In the genomic region with DNA sequence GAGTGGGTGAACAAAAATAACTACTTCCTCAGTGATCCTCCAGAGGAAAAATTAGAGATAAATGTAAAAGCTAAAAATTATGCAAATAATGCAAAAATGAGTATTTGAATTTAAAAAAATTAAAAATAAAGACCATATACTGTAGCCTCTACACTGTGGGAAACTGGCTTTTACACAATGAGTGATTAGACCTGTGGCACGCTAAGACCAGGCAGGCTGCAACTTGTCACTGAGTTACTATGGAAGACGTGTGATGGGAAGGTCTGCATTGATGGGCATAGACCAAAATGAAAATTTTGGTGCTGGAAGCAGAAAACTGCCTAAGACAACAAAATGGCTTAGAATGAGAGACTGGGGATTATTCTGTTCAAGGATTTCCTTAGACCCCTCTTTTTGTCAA, we compare ENCODE assay signal across 37 cellular contexts. TPM values are rescaled to one million over a fixed set of nuclear protein-coding genes. Genes with fewer than 3 reads are reported as not detected.
"Had no signal": no experiment of that assay in that cellular context is flagged by ENCODE, and none has a peak within 500 bp of the region (broad histone marks: within the 10 kb centered on the region; RNA-seq: fewer than 3 reads in every experiment).

No MANE protein-coding gene starts in this region.

- H3K27ac ChIP-seq: body of pancreas, brain microvascular endothelial cell, VCaP had no signal

- H3K36me3 ChIP-seq: brain microvascular endothelial cell had no signal

- H3K4me3 Mint-ChIP-seq: activated B cell treated with CpG ODN at 0.5 μM for 24 hours; activated CD4-positive, alpha-beta memory T cell treated with anti-CD3 and anti-CD28 coated beads for 36 hours; activated CD4-positive, alpha-beta T cell treated with anti-CD3 and anti-CD28 coated beads, Interleukin-2, amount 10 ng/mL, durations not matched to agents 24 days and 14 days; activated CD8-positive, alpha-beta T cell treated with anti-CD3 and anti-CD28 coated beads for 36 hours; activated naive CD4-positive, alpha-beta T cell treated with anti-CD3 and anti-CD28 coated beads, Interleukin-2, amount 10 ng/mL, durations not matched to agents 7 days and 5 days; activated naive CD4-positive, alpha-beta T cell treated with anti-CD3 and anti-CD28 coated beads, Interleukin-2, amount 50 U/mL, for 24 hours; activated naive CD8-positive, alpha-beta T cell; activated naive CD8-positive, alpha-beta T cell treated with anti-CD3 and anti-CD28 coated beads, Interleukin-2, amount 10 ng/mL, durations not matched to agents 7 days and 5 days; activated naive CD8-positive, alpha-beta T cell treated with anti-CD3 and anti-CD28 coated beads, Interleukin-2, amount 50 U/mL, for 24 hours; activated T-cell treated with anti-CD3 and anti-CD28 coated beads, Interleukin-2, amount 50 U/mL, for 4 hours; activated T-cell treated with anti-CD3 and anti-CD28 coated beads, Interleukin-2, amount 50 U/mL, for 72 hours; activated T-helper 1 cell treated with anti-CD3 and anti-CD28 coated beads, Interleukin-12 subunit alpha, Interleukin-12 subunit beta, Interleukin-2, Interleukin-4 antibody, amounts not matched to agents 30 ng/mL and 10 ng/mL and 1 ng/mL, durations not matched to agents 14 hours and 24 hours and 36 hours; activated T-helper 17 cell treated with anti-CD3 and anti-CD28 coated beads, Interleukin-2, amount 50 U/mL, for 72 hours; T-helper 1 cell treated with Interleukin-12 subunit alpha and Interleukin-12 subunit beta and Interleukin-4 antibody, amounts not matched to agents 30 μg/mL and 1 μg/mL, for 36 hours; T-helper 2 cell treated with Interferon-gamma antibody and Interleukin-4, amounts not matched to agents 5 μg/mL and 100 μg/mL, for 36 hours had no signal

- H3K27ac Mint-ChIP-seq: activated B cell treated with CpG ODN at 0.5 μM for 24 hours; activated CD4-positive, alpha-beta memory T cell treated with anti-CD3 and anti-CD28 coated beads for 36 hours; activated CD4-positive, alpha-beta T cell treated with anti-CD3 and anti-CD28 coated beads, Interleukin-2, amount 10 ng/mL, durations not matched to agents 24 days and 14 days; activated CD8-positive, alpha-beta T cell treated with anti-CD3 and anti-CD28 coated beads for 36 hours; activated naive CD4-positive, alpha-beta T cell treated with anti-CD3 and anti-CD28 coated beads, Interleukin-2, amount 10 ng/mL, durations not matched to agents 7 days and 5 days; activated naive CD4-positive, alpha-beta T cell treated with anti-CD3 and anti-CD28 coated beads, Interleukin-2, amount 50 U/mL, for 24 hours; activated naive CD8-positive, alpha-beta T cell; activated naive CD8-positive, alpha-beta T cell treated with anti-CD3 and anti-CD28 coated beads, Interleukin-2, amount 10 ng/mL, durations not matched to agents 7 days and 5 days; activated naive CD8-positive, alpha-beta T cell treated with anti-CD3 and anti-CD28 coated beads, Interleukin-2, amount 50 U/mL, for 24 hours; activated T-cell treated with anti-CD3 and anti-CD28 coated beads, Interleukin-2, amount 50 U/mL, for 72 hours; activated T-helper 1 cell treated with anti-CD3 and anti-CD28 coated beads, Interleukin-12 subunit alpha, Interleukin-12 subunit beta, Interleukin-2, Interleukin-4 antibody, amounts not matched to agents 30 ng/mL and 10 ng/mL and 1 ng/mL, durations not matched to agents 14 hours and 24 hours and 36 hours; activated T-helper 17 cell treated with anti-CD3 and anti-CD28 coated beads, Interleukin-2, amount 50 U/mL, for 72 hours; T-helper 1 cell treated with Interleukin-12 subunit alpha and Interleukin-12 subunit beta and Interleukin-4 antibody, amounts not matched to agents 30 μg/mL and 1 μg/mL, for 36 hours; T-helper 2 cell treated with Interferon-gamma antibody and Interleukin-4, amounts not matched to agents 5 μg/mL and 100 μg/mL, for 36 hours had no signal

- H3K27me3 Mint-ChIP-seq: activated B cell treated with CpG ODN at 0.5 μM for 24 hours; activated CD4-positive, alpha-beta memory T cell treated with anti-CD3 and anti-CD28 coated beads for 36 hours; activated CD4-positive, alpha-beta T cell treated with anti-CD3 and anti-CD28 coated beads, Interleukin-2, amount 10 ng/mL, durations not matched to agents 24 days and 14 days; activated CD8-positive, alpha-beta T cell treated with anti-CD3 and anti-CD28 coated beads for 36 hours; activated naive CD4-positive, alpha-beta T cell treated with anti-CD3 and anti-CD28 coated beads, Interleukin-2, amount 10 ng/mL, durations not matched to agents 7 days and 5 days; activated naive CD4-positive, alpha-beta T cell treated with anti-CD3 and anti-CD28 coated beads, Interleukin-2, amount 50 U/mL, for 24 hours; activated naive CD8-positive, alpha-beta T cell; activated naive CD8-positive, alpha-beta T cell treated with anti-CD3 and anti-CD28 coated beads, Interleukin-2, amount 50 U/mL, for 24 hours had no signal

- ATAC-seq: activated CD8-positive, alpha-beta T cell treated with anti-CD3 and anti-CD28 coated beads for 36 hours; activated naive CD8-positive, alpha-beta T cell treated with anti-CD3 and anti-CD28 coated beads, Interleukin-2, amount 50 U/mL, for 24 hours; activated T-cell treated with anti-CD3 and anti-CD28 coated beads, Interleukin-2, amount 50 U/mL, for 4 hours; activated T-cell treated with anti-CD3 and anti-CD28 coated beads, Interleukin-2, amount 50 U/mL, for 72 hours; activated T-helper 17 cell treated with anti-CD3 and anti-CD28 coated beads, Interleukin-2, amount 50 U/mL, for 72 hours; body of pancreas had no signal

- H3K36me3 Mint-ChIP-seq: activated CD4-positive, alpha-beta memory T cell treated with anti-CD3 and anti-CD28 coated beads for 36 hours; activated naive CD4-positive, alpha-beta T cell treated with anti-CD3 and anti-CD28 coated beads, Interleukin-2, amount 10 ng/mL, durations not matched to agents 7 days and 5 days; activated naive CD4-positive, alpha-beta T cell treated with anti-CD3 and anti-CD28 coated beads, Interleukin-2, amount 50 U/mL, for 24 hours; activated naive CD8-positive, alpha-beta T cell; activated naive CD8-positive, alpha-beta T cell treated with anti-CD3 and anti-CD28 coated beads, Interleukin-2, amount 10 ng/mL, durations not matched to agents 7 days and 5 days had no signal

- FAIRE-seq: astrocyte, TTC549 had no signal

- DNase-seq: activated B cell treated with CpG ODN at 0.5 μM for 24 hours; activated CD4-positive, alpha-beta memory T cell treated with anti-CD3 and anti-CD28 coated beads for 36 hours; activated CD4-positive, alpha-beta T cell treated with anti-CD3 and anti-CD28 coated beads for 4 hours; activated CD4-positive, alpha-beta T cell treated with anti-CD3 and anti-CD28 coated beads, Interleukin-2, amount 10 ng/mL, durations not matched to agents 24 days and 14 days; activated CD4-positive, alpha-beta T cell treated with anti-CD3 and anti-CD28 coated beads, Interleukin-2, amount 50 U/mL, for 1 hour; activated CD4-positive, alpha-beta T cell treated with anti-CD3 and anti-CD28 coated beads, Interleukin-2, amount 50 U/mL, for 4 hours; activated CD4-positive, CD25-positive, alpha-beta regulatory T cell treated with anti-CD3 and anti-CD28 coated beads, Interleukin-2, amount 50 U/mL, for 72 hours; activated CD8-positive, alpha-beta memory T cell treated with anti-CD3 and anti-CD28 coated beads, Interleukin-2, amount 50 U/mL, for 4 hours; activated CD8-positive, alpha-beta T cell treated with anti-CD3 and anti-CD28 coated beads for 36 hours; activated effector memory CD4-positive, alpha-beta T cell treated with anti-CD3 and anti-CD28 coated beads, Interleukin-2, amount 50 U/mL, for 16 hours; activated gamma-delta T cell treated with Interleukin-2 at 50 U/mL for 16 hours; activated naive CD4-positive, alpha-beta T cell; activated naive CD4-positive, alpha-beta T cell treated with anti-CD3 and anti-CD28 coated beads, Interleukin-2, amount 10 ng/mL, durations not matched to agents 7 days and 5 days; activated naive CD8-positive, alpha-beta T cell treated with anti-CD3 and anti-CD28 coated beads, Interleukin-2, amount 10 ng/mL, durations not matched to agents 7 days and 5 days; activated naive CD8-positive, alpha-beta T cell treated with anti-CD3 and anti-CD28 coated beads, Interleukin-2, amount 50 U/mL, for 24 hours; activated T-cell treated with anti-CD3 and anti-CD28 coated beads for 4 hours; activated T-cell treated with anti-CD3 and anti-CD28 coated beads, Interleukin-2, amount 50 U/mL, for 1 hour; activated T-cell treated with anti-CD3 and anti-CD28 coated beads, Interleukin-2, amount 50 U/mL, for 4 hours; activated T-cell treated with anti-CD3 and anti-CD28 coated beads, Interleukin-2, amount 50 U/mL, for 72 hours; amygdala; anterior cingulate cortex; body of pancreas; brain microvascular endothelial cell; central memory CD4-positive, alpha-beta T cell; T-helper 1 cell; T-helper 2 cell; T-helper 9 cell had no signal

- H3K4me3 ChIP-seq: body of pancreas had no signal

- H3K27me3 ChIP-seq: body of pancreas, brain microvascular endothelial cell had no signal

- H3K9me3 Mint-ChIP-seq: activated B cell treated with CpG ODN at 0.5 μM for 24 hours; activated CD4-positive, alpha-beta memory T cell treated with anti-CD3 and anti-CD28 coated beads for 36 hours; activated CD4-positive, alpha-beta T cell treated with anti-CD3 and anti-CD28 coated beads, Interleukin-2, amount 10 ng/mL, durations not matched to agents 24 days and 14 days; activated CD8-positive, alpha-beta T cell treated with anti-CD3 and anti-CD28 coated beads for 36 hours; activated naive CD4-positive, alpha-beta T cell treated with anti-CD3 and anti-CD28 coated beads, Interleukin-2, amount 10 ng/mL, durations not matched to agents 7 days and 5 days; activated naive CD4-positive, alpha-beta T cell treated with anti-CD3 and anti-CD28 coated beads, Interleukin-2, amount 50 U/mL, for 24 hours; activated naive CD8-positive, alpha-beta T cell treated with anti-CD3 and anti-CD28 coated beads, Interleukin-2, amount 10 ng/mL, durations not matched to agents 7 days and 5 days; activated naive CD8-positive, alpha-beta T cell treated with anti-CD3 and anti-CD28 coated beads, Interleukin-2, amount 50 U/mL, for 24 hours; activated T-cell treated with anti-CD3 and anti-CD28 coated beads, Interleukin-2, amount 50 U/mL, for 4 hours; activated T-cell treated with anti-CD3 and anti-CD28 coated beads, Interleukin-2, amount 50 U/mL, for 72 hours; activated T-helper 1 cell treated with anti-CD3 and anti-CD28 coated beads, Interleukin-12 subunit alpha, Interleukin-12 subunit beta, Interleukin-2, Interleukin-4 antibody, amounts not matched to agents 30 ng/mL and 10 ng/mL and 1 ng/mL, durations not matched to agents 14 hours and 24 hours and 36 hours; activated T-helper 17 cell treated with anti-CD3 and anti-CD28 coated beads, Interleukin-2, amount 50 U/mL, for 72 hours; T-helper 1 cell treated with Interleukin-12 subunit alpha and Interleukin-12 subunit beta and Interleukin-4 antibody, amounts not matched to agents 30 μg/mL and 1 μg/mL, for 36 hours; T-helper 2 cell treated with Interferon-gamma antibody and Interleukin-4, amounts not matched to agents 5 μg/mL and 100 μg/mL, for 36 hours had no signal

- H3K9me3 ChIP-seq: body of pancreas had no signal

- H3K4me1 Mint-ChIP-seq: activated B cell treated with CpG ODN at 0.5 μM for 24 hours; activated CD4-positive, alpha-beta T cell treated with anti-CD3 and anti-CD28 coated beads, Interleukin-2, amount 10 ng/mL, durations not matched to agents 24 days and 14 days; activated naive CD4-positive, alpha-beta T cell treated with anti-CD3 and anti-CD28 coated beads, Interleukin-2, amount 10 ng/mL, durations not matched to agents 7 days and 5 days; activated naive CD4-positive, alpha-beta T cell treated with anti-CD3 and anti-CD28 coated beads, Interleukin-2, amount 50 U/mL, for 24 hours; activated naive CD8-positive, alpha-beta T cell treated with anti-CD3 and anti-CD28 coated beads, Interleukin-2, amount 10 ng/mL, durations not matched to agents 7 days and 5 days; activated naive CD8-positive, alpha-beta T cell treated with anti-CD3 and anti-CD28 coated beads, Interleukin-2, amount 50 U/mL, for 24 hours; activated T-helper 17 cell treated with anti-CD3 and anti-CD28 coated beads, Interleukin-2, amount 50 U/mL, for 72 hours had no signal

RNA-seq across cellular contexts. Expression of a gene that starts 30.2 kb away (rescaled TPM):
- total RNA-seq: activated B cell treated with CpG ODN at 0.5 μM for 24 hours; activated CD4-positive, alpha-beta memory T cell treated with anti-CD3 and anti-CD28 coated beads for 36 hours; activated CD4-positive, alpha-beta T cell treated with anti-CD3 and anti-CD28 coated beads, Interleukin-2, amount 10 ng/mL, durations not matched to agents 24 days and 14 days; activated CD8-positive, alpha-beta memory T cell treated with anti-CD3 and anti-CD28 coated beads for 36 hours; activated CD8-positive, alpha-beta T cell treated with anti-CD3 and anti-CD28 coated beads for 36 hours; activated naive CD8-positive, alpha-beta T cell treated with anti-CD3 and anti-CD28 coated beads, Interleukin-2, amount 10 ng/mL, durations not matched to agents 7 days and 5 days; activated T-cell treated with anti-CD3 and anti-CD28 coated beads, Interleukin-2, amount 50 U/mL, for 4 hours; activated T-cell treated with anti-CD3 and anti-CD28 coated beads, Interleukin-2, amount 50 U/mL, for 72 hours; activated T-helper 1 cell treated with anti-CD3 and anti-CD28 coated beads, Interleukin-12 subunit alpha, Interleukin-12 subunit beta, Interleukin-2, Interleukin-4 antibody, amounts not matched to agents 30 ng/mL and 10 ng/mL and 1 ng/mL, durations not matched to agents 14 hours and 24 hours and 36 hours; activated T-helper 17 cell treated with anti-CD3 and anti-CD28 coated beads, Interleukin-2, amount 50 U/mL, for 72 hours had no signal
